In genomic region chr1:214928574-214928973, GRCh38 we compare ENCODE assay signal across 34 cellular contexts.
"Had no signal": no experiment of that assay in that cellular context is flagged by ENCODE, and none has a peak within 500 bp of the region (broad histone marks: within the 10 kb centered on the region; RNA-seq: fewer than 3 reads in every experiment).

No MANE protein-coding gene starts in this region.

- H3K36me3 ChIP-seq: MG63 had no signal

- H3K9ac ChIP-seq: KMS-11 had no signal

- H3K27ac ChIP-seq: KMS-11 had no signal

- H3K4me3 ChIP-seq: MG63 had no signal

- DNase-seq: Karpas-422, Kasumi-1, MG63, MM.1S, MV-4-11, NCI-H1048, NCI-H1092, NCI-H1092 treated with DMSO at 0.1 percent for 48 hours, NCI-H1105, NCI-H1105 treated with DMSO at 0.1 percent for 48 hours, NCI-H1417, NCI-H1417 treated with DMSO at 0.1 percent for 48 hours, NCI-H1436, NCI-H1436 treated with DMSO at 0.1 percent for 48 hours, NCI-H146, NCI-H1694, NCI-H1694 treated with DMSO at 0.1 percent for 48 hours, NCI-H187, NCI-H187 treated with DMSO at 0.1 percent for 48 hours, NCI-H1930, NCI-H2029, NCI-H2029 treated with DMSO at 0.1 percent for 48 hours, NCI-H2081, NCI-H2081 treated with DMSO at 0.1 percent for 48 hours, NCI-H2107, NCI-H2171, NCI-H2171 treated with DMSO at 0.1 percent for 48 hours, NCI-H2227 treated with DMSO at 0.1 percent for 48 hours, NCI-H226, NCI-H345, NCI-H446, NCI-H446 treated with DMSO at 0.1 percent for 48 hours, NCI-H510A had no signal

- H3K4me2 ChIP-seq: KMS-11 had no signal

- H3K9me3 ChIP-seq: MG63 had no signal

- H3K27me3 ChIP-seq: MG63 had no signal
